8 cellular contexts compared by ENCODE assay signal in the genomic region with DNA sequence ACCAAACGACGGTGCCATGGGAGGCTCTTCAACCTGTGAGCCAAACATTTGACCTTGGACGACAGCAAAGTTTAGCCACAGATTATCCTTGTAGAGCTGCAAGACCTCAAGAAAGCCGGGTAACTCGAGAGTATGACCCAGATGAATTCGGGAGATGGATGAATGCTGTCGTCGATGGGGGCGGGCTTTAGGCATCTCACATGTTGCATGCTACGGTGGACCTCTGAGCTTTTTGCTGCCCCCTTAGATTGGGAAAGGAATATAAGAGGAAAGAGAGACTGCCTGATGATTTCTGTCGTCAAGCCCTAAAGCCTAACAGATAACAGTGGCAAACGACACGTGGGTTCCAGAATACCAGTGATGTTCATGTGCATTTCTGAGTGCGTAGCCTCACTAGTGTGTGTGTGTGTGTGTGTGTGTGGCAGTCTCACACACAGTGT. TPM values are rescaled to one million over a fixed set of nuclear protein-coding genes. Genes with fewer than 3 reads are reported as not detected.
DNase-seq lines count a peak whose midpoint lies in the region; TF ChIP-seq lines count a peak whose summit lies in the region.

No MANE protein-coding gene starts in this region.

- H3K9ac ChIP-seq in neural progenitor cell: no peak overlapping the region

- H3K27ac ChIP-seq in ectodermal cell (ENCODE audit: insufficient read depth, low read depth, low read length, poor library complexity, severe bottlenecking) (no peak overlapping the region), neural progenitor cell (no peak overlapping the region)

- TF ChIP-seq CTCF in neural progenitor cell (IDR thresholded peaks at IDR 0.05): no peak

- no peaks in the 10 kb centered on the region for H3K27me3 Mint-ChIP-seq in neural progenitor cell (ENCODE audit: insufficient read depth, low read depth)

- peak; percentile 45 for DNase-seq in activated CD4-positive, alpha-beta T cell treated with anti-CD3 and anti-CD28 coated beads for 48 hours
- DNase-seq in activated CD4-positive, alpha-beta T cell treated with anti-CD3 and anti-CD28 coated beads, Interleukin-2, amount 50 U/mL, for 48 hours: no peak
- DNase-seq in OCI-M1 (lab: John Stamatoyannopoulos, UW) (peak; percentile 94), neural progenitor cell (ENCODE audit: low spot score) (peak; percentile 61), NCI-H524 (lab: John Stamatoyannopoulos, UW) (no peak), HuH-7 (ENCODE audit: low spot score) (no peak), T1000 (lab: John Stamatoyannopoulos, UW) (no peak)

- no peaks in the 10 kb centered on the region for H3K36me3 ChIP-seq in ectodermal cell (ENCODE audit: control insufficient read depth, insufficient read depth, low read length)
- no peaks in the 10 kb centered on the region for H3K36me3 ChIP-seq in neural progenitor cell

- H3K4me3 ChIP-seq in ectodermal cell (ENCODE audit: insufficient read depth, low read depth, low read length) (peak overlapping the region; percentile 74), neural progenitor cell (peak overlapping the region; percentile 75)

- H3K9me3 Mint-ChIP-seq in neural progenitor cell: no peaks in the 10 kb centered on the region

- peak overlapping the region; percentile 92 for H3K4me2 ChIP-seq in neural progenitor cell

- no peaks in the 10 kb centered on the region for H4K20me1 ChIP-seq in neural progenitor cell (ENCODE audit: low read depth)

- H3K27ac Mint-ChIP-seq in neural progenitor cell: no peak overlapping the region

- H3K4me1 ChIP-seq in ectodermal cell (ENCODE audit: control insufficient read depth, insufficient read depth, low read length) (no peaks in the 10 kb centered on the region), neural progenitor cell (peaks cover 13% of the 10 kb centered on the region)

- H2AFZ ChIP-seq in neural progenitor cell (replicated peaks): peak overlapping the region; percentile 75

- peak overlapping the region; percentile 85 for H3K4me3 Mint-ChIP-seq in neural progenitor cell

- WGBS in ectodermal cell, 2 experiments: 31 to 32% methylated on average over 14 of the region's 14 CpGs

- H3K4me1 Mint-ChIP-seq in neural progenitor cell: peaks cover 29% of the 10 kb centered on the region

- H3K79me2 ChIP-seq in neural progenitor cell (ENCODE audit: low read depth): no peaks in the 10 kb centered on the region

- peaks cover 8% of the 10 kb centered on the region for H3F3A ChIP-seq in neural progenitor cell (ENCODE audit: low read depth)

- peaks cover 28% of the 10 kb centered on the region for H3K27me3 ChIP-seq in ectodermal cell (ENCODE audit: control insufficient read depth, insufficient read depth, low read length, poor library complexity, severe bottlenecking)
- H3K27me3 ChIP-seq in neural progenitor cell: peaks cover 23% of the 10 kb centered on the region

- H3K36me3 Mint-ChIP-seq in neural progenitor cell: peaks cover 2% of the 10 kb centered on the region

- H3K9me3 ChIP-seq in ectodermal cell (ENCODE audit: control insufficient read depth, low read length) (no peaks in the 10 kb centered on the region), neural progenitor cell (ENCODE audit: low read depth) (no peaks in the 10 kb centered on the region)

RNA-seq across cellular contexts. Expression of a gene that starts 0.7 kb away (rescaled TPM):
- 11.0 TPM for polyA plus RNA-seq in ectodermal cell (2013, experiment 1 of 4)
- polyA plus RNA-seq in ectodermal cell (2013, experiment 2 of 4): 12.5 TPM
- polyA plus RNA-seq in ectodermal cell (2013, experiment 3 of 4): 8.4 TPM
- 8.2 TPM for polyA plus RNA-seq in ectodermal cell (2013, experiment 4 of 4)
- 16.6 and 23.6 TPM in 2 replicates for total RNA-seq in neural progenitor cell (ENCODE audit: low replicate concordance)

Comparison
In these comparisons a context has a peak if more than half of its experiments do, and no peak if none do; other contexts are left out.
1. DNase-seq: peak in activated CD4-positive, alpha-beta T cell treated with anti-CD3 and anti-CD28 coated beads for 48 hours (single experiment), OCI-M1 (single experiment) and neural progenitor cell (single experiment); none in activated CD4-positive, alpha-beta T cell treated with anti-CD3 and anti-CD28 coated beads, Interleukin-2, amount 50 U/mL, for 48 hours (0 of 2), NCI-H524 (0 of 2), HuH-7 (single experiment) and T1000 (single experiment).